In genomic region chr15:98805434-98806274, GRCh38 we compare ENCODE assay signal across 11 cellular contexts.
DNase-seq lines count a peak whose midpoint lies in the region; ATAC-seq and TF ChIP-seq lines count a peak whose summit lies in the region.
"Had no signal": no experiment of that assay in that cellular context is flagged by ENCODE, and none has a peak within 500 bp of the region (broad histone marks: within the 10 kb centered on the region; RNA-seq: fewer than 3 reads in every experiment).

No MANE protein-coding gene starts in this region.

- H3K27ac ChIP-seq in A673 (ENCODE audit: low read depth, low read length, poor library complexity, severe bottlenecking) = peak overlapping the region; percentile 6
- H3K27ac ChIP-seq in GM23338 (ENCODE audit: low read depth) = no peak overlapping the region
- H3K27ac ChIP-seq: adrenal gland had no signal

- no peaks in the 10 kb centered on the region; the same call in 1 of the 2 replicates for H3F3A ChIP-seq in GM23338 (replicated peaks; ENCODE audit: low read depth)

- ATAC-seq in GM23338 = peak; percentile 65
- peak; percentile 63 for ATAC-seq in SK-N-SH treated with all-trans-retinoic acid at 6 μM for 48 hours
- no peak for ATAC-seq in HG03108 (IDR thresholded peaks at IDR 0.05; ENCODE audit: unreplicated experiment)
- ATAC-seq: stimulated activated naive CD8-positive, alpha-beta T cell treated with anti-CD3 and anti-CD28 coated beads, Interleukin-15, Interleukin-2, amounts not matched to agents 100 U/mL and 50 U/mL, for 24 hours had no signal

- H3K27me3 Mint-ChIP-seq in GM23338 (ENCODE audit: insufficient read depth, low read depth, poor library complexity) = no peaks in the 10 kb centered on the region
- no peaks in the 10 kb centered on the region for H3K27me3 Mint-ChIP-seq in activated CD4-positive, alpha-beta memory T cell treated with anti-CD3 and anti-CD28 coated beads for 36 hours

- no peak overlapping the region for H2AFZ ChIP-seq in GM23338

- peaks cover 57% of the 10 kb centered on the region for H4K20me1 ChIP-seq in GM23338 (replicated peaks; ENCODE audit: insufficient read depth)

- CTCF ChIA-PET in A673 (lab: Charles Lee) = no interaction called here
- CTCF ChIA-PET in activated CD4-positive, alpha-beta memory T cell treated with anti-CD3 and anti-CD28 coated beads for 36 hours (lab: Charles Lee) = interaction anchor here (2.0 kb wide), 1 partner anchor 76 kb away, joined by 6 read pairs; no protein-coding TSS in a partner anchor

- peak; percentile 52 for DNase-seq in A673 (ENCODE audit: low spot score)
- DNase-seq in GM23338 (ENCODE audit: low spot score) = peak; percentile 73
- peak; percentile 6 for DNase-seq in iris pigment epithelial cell (ENCODE audit: low read depth)
- no peak for DNase-seq in iPS-NIHi7 (ENCODE audit: extremely low spot score)
- DNase-seq in kidney tubule cell (ENCODE audit: low spot score) = no peak
- no peak for DNase-seq in activated CD4-positive, alpha-beta memory T cell treated with anti-CD3 and anti-CD28 coated beads for 36 hours
- DNase-seq: adrenal gland; NCI-H1436; stimulated activated naive CD8-positive, alpha-beta T cell treated with anti-CD3 and anti-CD28 coated beads, Interleukin-15, Interleukin-2, amounts not matched to agents 100 U/mL and 50 U/mL, for 24 hours had no signal

- H3K9me3 Mint-ChIP-seq in GM23338 = no peaks in the 10 kb centered on the region
- no peaks in the 10 kb centered on the region for H3K9me3 Mint-ChIP-seq in activated CD4-positive, alpha-beta memory T cell treated with anti-CD3 and anti-CD28 coated beads for 36 hours

- TF ChIP-seq CTCF in A673 (conservative IDR thresholded peaks at IDR 0.05; ENCODE audit: low read depth, low read length) (peak; percentile 37), GM23338 (conservative IDR thresholded peaks at IDR 0.05; ENCODE audit: low read depth in 2 of 2) (0 out of 4 replicates have a peak, but pooled peaks of 1 of the 2 experiments have one; percentile 25)

- H3K9me3 ChIP-seq in A673 (ENCODE audit: low read depth, low read length, poor library complexity, severe bottlenecking) = no peaks in the 10 kb centered on the region
- H3K9me3 ChIP-seq: adrenal gland had no signal

- H3K79me2 ChIP-seq in GM23338 (replicated peaks; ENCODE audit: insufficient read depth) = peaks cover 99% of the 10 kb centered on the region

- H3K4me1 ChIP-seq in A673 (ENCODE audit: insufficient read depth, low read length, poor library complexity, severe bottlenecking) (peaks cover 57% of the 10 kb centered on the region), GM23338 (ENCODE audit: insufficient read depth) (peaks cover 61% of the 10 kb centered on the region)

- no peak overlapping the region for H3K4me2 ChIP-seq in GM23338

- intact Hi-C loops in A673 (cut with micrococcal nuclease; ENCODE audit: unreplicated experiment) = no loop called here
- intact Hi-C loops in activated CD4-positive, alpha-beta memory T cell treated with anti-CD3 and anti-CD28 coated beads for 36 hours (cut with micrococcal nuclease) = no loop called here

- H3K36me3 Mint-ChIP-seq in GM23338 (ENCODE audit: low read depth) = no peaks in the 10 kb centered on the region
- no peaks in the 10 kb centered on the region for H3K36me3 Mint-ChIP-seq in activated CD4-positive, alpha-beta memory T cell treated with anti-CD3 and anti-CD28 coated beads for 36 hours

- H3K27ac Mint-ChIP-seq in GM23338 = no peak overlapping the region
- H3K27ac Mint-ChIP-seq in activated CD4-positive, alpha-beta memory T cell treated with anti-CD3 and anti-CD28 coated beads for 36 hours = no peak overlapping the region

- no TSS peak for BruUV-seq in A673 (replicated peaks; lab: Mats Ljungman, UMichigan)

- peaks cover 57% of the 10 kb centered on the region for H3K4me1 Mint-ChIP-seq in GM23338
- H3K4me1 Mint-ChIP-seq in activated CD4-positive, alpha-beta memory T cell treated with anti-CD3 and anti-CD28 coated beads for 36 hours (ENCODE audit: low read depth) = peaks cover 5% of the 10 kb centered on the region

- POLR2A ChIA-PET in A673 (lab: Charles Lee; ENCODE audit: low non-redundant PET) = no interaction called here
- POLR2A ChIA-PET in activated CD4-positive, alpha-beta memory T cell treated with anti-CD3 and anti-CD28 coated beads for 36 hours (lab: Charles Lee) = no interaction called here

- no peaks in the 10 kb centered on the region for H3K9me2 ChIP-seq in GM23338 (ENCODE audit: insufficient read depth)

- no peak overlapping the region for H3K4me3 Mint-ChIP-seq in GM23338
- H3K4me3 Mint-ChIP-seq in activated CD4-positive, alpha-beta memory T cell treated with anti-CD3 and anti-CD28 coated beads for 36 hours = no peak overlapping the region

- H3K4me3 ChIP-seq in A673 (ENCODE audit: low read depth, low read length, poor library complexity, severe bottlenecking) = no peak overlapping the region
- no peak overlapping the region for H3K4me3 ChIP-seq in GM23338
- H3K4me3 ChIP-seq: adrenal gland had no signal

- no peaks in the 10 kb centered on the region for H3K36me3 ChIP-seq in A673 (ENCODE audit: insufficient read depth, low read length, poor library complexity, severe bottlenecking)
- no peaks in the 10 kb centered on the region for H3K36me3 ChIP-seq in GM23338 (ENCODE audit: insufficient read depth)
- H3K36me3 ChIP-seq: adrenal gland had no signal

- H3K27me3 ChIP-seq in A673 (replicated peaks; ENCODE audit: insufficient read depth, low read depth, low read length, poor library complexity) = no peaks in the 10 kb centered on the region
- no peaks in the 10 kb centered on the region for H3K27me3 ChIP-seq in GM23338 (ENCODE audit: insufficient read depth)
- H3K27me3 ChIP-seq: adrenal gland had no signal

TF ChIP-seq in GM23338, 12 proteins besides CTCF, POLR2A, EP300 and RAD21 (continues in another document):
- TF ChIP-seq STAT1 (IDR thresholded peaks at IDR 0.05; ENCODE audit: unreplicated experiment) (no peak), NANOG (IDR thresholded peaks at IDR 0.05; ENCODE audit: borderline replicate concordance) (no peak), REST (IDR thresholded peaks at IDR 0.05; ENCODE audit: unreplicated experiment) (no peak)

TF ChIP-seq in SK-N-SH treated with all-trans-retinoic acid at 6 μM for 48 hours, 23 proteins besides CTCF, POLR2A, EP300 and RAD21 (continues in another document):
- no peak for TF ChIP-seq BACH2 (CRISPR knock-in tag; IDR thresholded peaks at IDR 0.05; ENCODE audit: borderline replicate concordance)
- no peak for TF ChIP-seq TSHZ2 (CRISPR knock-in tag; IDR thresholded peaks at IDR 0.05)
- no peak for TF ChIP-seq PATZ1 (CRISPR knock-in tag; IDR thresholded peaks at IDR 0.05; ENCODE audit: borderline replicate concordance)
- no peak for TF ChIP-seq CSRNP3 (CRISPR knock-in tag; IDR thresholded peaks at IDR 0.05)

Comparison
In these comparisons a context has a peak if more than half of its experiments do, and no peak if none do; other contexts are left out.
1. DNase-seq: peak in A673 (single experiment), GM23338 (single experiment) and iris pigment epithelial cell (single experiment); none in iPS-NIHi7 (single experiment), kidney tubule cell (single experiment) and activated CD4-positive, alpha-beta memory T cell treated with anti-CD3 and anti-CD28 coated beads for 36 hours (single experiment).